Comparison of ENCODE assay signal across 14 cellular contexts in the genomic region with DNA sequence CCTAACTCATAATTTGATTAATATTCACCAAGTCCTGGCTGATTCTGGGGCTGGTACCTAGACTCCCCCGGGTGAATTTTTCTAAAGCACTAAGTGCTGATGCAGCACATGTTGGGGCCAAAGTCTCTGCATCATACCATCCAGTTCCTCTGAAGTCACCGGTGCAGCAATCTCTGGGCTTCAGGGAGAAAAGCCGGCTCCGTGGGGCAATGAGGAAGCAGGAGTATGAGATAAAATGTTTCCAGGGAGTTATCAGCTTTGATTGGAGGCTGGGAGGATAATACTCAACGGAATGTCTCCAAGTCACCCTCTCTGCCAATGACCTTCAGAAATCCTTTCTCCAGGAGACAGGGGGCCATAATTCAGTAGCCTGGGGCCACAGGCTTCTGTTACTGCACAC. TPM values are rescaled to one million over a fixed set of nuclear protein-coding genes. Genes with fewer than 3 reads are reported as not detected.
"Had no signal": no experiment of that assay in that cellular context is flagged by ENCODE, and none has a peak within 500 bp of the region (broad histone marks: within the 10 kb centered on the region; RNA-seq: fewer than 3 reads in every experiment).

No MANE protein-coding gene starts in this region.

- H3K27me3 ChIP-seq: ascending aorta, right atrium auricular region, upper lobe of left lung had no signal

- H3K9me3 ChIP-seq: ascending aorta, right atrium auricular region, upper lobe of left lung had no signal

- H3K4me1 ChIP-seq: ascending aorta, right atrium auricular region had no signal

- H3K36me3 ChIP-seq: ascending aorta, right atrium auricular region, upper lobe of left lung had no signal

- ATAC-seq: activated naive CD8-positive, alpha-beta T cell treated with anti-CD3 and anti-CD28 coated beads, Interleukin-2, amount 50 U/mL, for 24 hours; stimulated activated effector memory CD8-positive, alpha-beta T cell treated with anti-CD3 and anti-CD28 coated beads, Interleukin-12 subunit alpha, Interleukin-12 subunit beta, amount 100 ng/mL, for 72 hours had no signal

- H3K27ac ChIP-seq: ascending aorta, right atrium auricular region, upper lobe of left lung had no signal

- DNase-seq: activated CD4-positive, alpha-beta T cell treated with anti-CD3 and anti-CD28 coated beads for 4 hours; activated naive CD4-positive, alpha-beta T cell treated with Interleukin-2 at 50 U/mL for 16 hours; activated naive CD8-positive, alpha-beta T cell treated with anti-CD3 and anti-CD28 coated beads, Interleukin-2, amount 50 U/mL, for 24 hours; effector CD8-positive, alpha-beta T cell; foreskin melanocyte; head of caudate nucleus; posterior cingulate gyrus; upper lobe of left lung had no signal

- H3K4me3 ChIP-seq: ascending aorta, right atrium auricular region, upper lobe of left lung had no signal

RNA-seq across cellular contexts. Expression of a gene that starts 1.2 kb away (rescaled TPM):
- total RNA-seq: ascending aorta, lower leg skin, mesenteric fat pad, right atrium auricular region, subcutaneous adipose tissue had no signal

RNA-seq across cellular contexts. Expression of a gene that starts 22.8 kb away (rescaled TPM):
- total RNA-seq: right atrium auricular region had no signal
